ENCODE assay signal across 17 cellular contexts in the genomic region with DNA sequence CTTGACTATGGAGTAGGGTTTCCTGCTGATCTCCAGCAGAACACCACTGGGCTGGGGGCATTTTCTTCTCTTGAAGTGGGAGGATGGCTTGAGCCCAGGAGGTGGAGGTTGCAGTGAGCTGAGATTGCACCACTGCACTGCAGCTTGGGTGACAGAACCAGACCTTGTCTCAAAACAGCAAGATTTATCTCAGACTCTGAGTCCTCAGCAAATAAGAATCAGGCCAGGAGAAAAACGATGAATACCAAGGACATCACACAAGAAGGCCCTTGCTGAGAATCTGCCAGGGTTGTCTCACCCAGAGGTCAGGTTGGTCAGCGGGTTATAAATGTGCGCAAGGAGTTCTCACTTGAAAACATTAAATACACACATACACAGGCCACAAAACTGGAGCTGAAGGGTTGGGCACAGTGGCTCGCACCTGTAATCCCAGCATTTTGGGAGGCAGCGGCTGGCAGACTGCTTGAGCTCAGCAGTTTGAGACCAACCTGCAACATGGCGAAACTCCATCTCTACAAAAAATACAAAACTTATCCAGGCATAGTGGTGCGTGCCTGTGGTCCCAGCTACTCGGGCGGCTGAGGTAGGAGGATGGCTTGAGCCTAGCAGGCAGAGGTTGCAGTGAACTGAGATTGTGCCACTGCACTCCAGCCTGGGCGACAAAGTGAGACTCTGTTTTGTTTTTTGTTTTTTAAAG. TPM values are rescaled to one million over a fixed set of nuclear protein-coding genes. Genes with fewer than 3 reads are reported as not detected.
DNase-seq lines count a peak whose midpoint lies in the region; ATAC-seq and TF ChIP-seq lines count a peak whose summit lies in the region.
"Had no signal": no experiment of that assay in that cellular context is flagged by ENCODE, and none has a peak within 500 bp of the region (broad histone marks: within the 10 kb centered on the region; RNA-seq: fewer than 3 reads in every experiment).

No MANE protein-coding gene starts in this region.

- H3K27me3 ChIP-seq in IMR-90 (ENCODE audit: control insufficient read depth, insufficient read depth, low read length) (no peaks in the 10 kb centered on the region), adrenal gland (no peaks in the 10 kb centered on the region), left ventricle myocardium inferior (ENCODE audit: low read depth) (no peaks in the 10 kb centered on the region), rectal smooth muscle tissue (ENCODE audit: control insufficient read depth, insufficient read depth, low read length) (no peaks in the 10 kb centered on the region)
- H3K27me3 ChIP-seq: SJSA1 had no signal

- peaks cover 4 to 91% of the 10 kb centered on the region in 2 experiments; a peak in 3 of 4 replicates for H3K79me1 ChIP-seq in IMR-90 (ENCODE audit: low read depth in 1 of 2, low read length in 2 of 2)

- H4K20me1 ChIP-seq in IMR-90 (ENCODE audit: insufficient read depth, low read length): peaks cover 92% of the 10 kb centered on the region

- H4K91ac ChIP-seq in IMR-90 (ENCODE audit: insufficient read depth, low read depth, low read length): no peak overlapping the region

- TF ChIP-seq RAD21 in IMR-90 (IDR thresholded peaks at IDR 0.05; ENCODE audit: low read length): no peak

- no peaks in the 10 kb centered on the region for H3K36me3 Mint-ChIP-seq in naive thymus-derived CD8-positive, alpha-beta T cell

- H3K14ac ChIP-seq in IMR-90 (replicated peaks; ENCODE audit: low read depth, low read length): no peak overlapping the region

- H2BK15ac ChIP-seq in IMR-90 (ENCODE audit: low read depth, low read length): no peak overlapping the region

- no peak overlapping the region for H4K5ac ChIP-seq in IMR-90 (ENCODE audit: low read depth, low read length)

- no peak overlapping the region for H3K23ac ChIP-seq in IMR-90 (ENCODE audit: low read depth, low read length)

- intact Hi-C loops in IMR-90 (cut with micrococcal nuclease): no loop called here
- intact Hi-C loops in adrenal gland (cut with DNase I): no loop called here
- intact Hi-C loops in left ventricle myocardium inferior (cut with micrococcal nuclease): no loop called here

- CTCF ChIA-PET in IMR-90 (lab: Yijun Ruan, JAX): no interaction called here

- peaks cover 43% of the 10 kb centered on the region for H3K4me1 ChIP-seq in IMR-90 (ENCODE audit: control insufficient read depth, insufficient read depth, low read length)
- peaks cover 61 to 83% of the 10 kb centered on the region in 2 donors for H3K4me1 ChIP-seq in adrenal gland (replicated peaks in 1 of 2)
- H3K4me1 ChIP-seq in left ventricle myocardium inferior: peaks cover 93% of the 10 kb centered on the region
- H3K4me1 ChIP-seq in rectal smooth muscle tissue (ENCODE audit: control insufficient read depth, insufficient read depth, low read length): peaks cover 64% of the 10 kb centered on the region

- H4K8ac ChIP-seq in IMR-90 (ENCODE audit: low read depth in 2 of 2, low read length in 2 of 2): no peak overlapping the region; a peak in 1 of 4 replicates

- DNase-seq in IMR-90 (no peak), adrenal gland (peak in 5 of 7 donors; percentile 58 to 82 (median 72)), left ventricle myocardium inferior (no peak), NCI-H446 treated with DMSO at 0.1 percent for 48 hours (lab: John Stamatoyannopoulos, UW) (no peak), NCI-H524 treated with DMSO at 0.1 percent for 48 hours (lab: John Stamatoyannopoulos, UW) (no peak)
- no peak for DNase-seq in naive thymus-derived CD8-positive, alpha-beta T cell
- DNase-seq: CD4-positive, alpha-beta T cell; EL; GOT3; MM.1S; NCI-H1105; NCI-H1694 treated with DMSO at 0.1 percent for 48 hours; OCI-M1; RPMI8226 had no signal

- peak overlapping the region in 2 of 10 donors; percentile 44 to 62 for H3K27ac Mint-ChIP-seq in naive thymus-derived CD8-positive, alpha-beta T cell
- H3K27ac Mint-ChIP-seq: CD4-positive, alpha-beta T cell had no signal

- no peak for TF ChIP-seq POLR2A in IMR-90 (IDR thresholded peaks at IDR 0.05; ENCODE audit: low read depth, low read length)
- peak in 1 of 2 donors; percentile 20 for TF ChIP-seq POLR2A in adrenal gland (IDR thresholded peaks at IDR 0.05)

- POLR2A ChIA-PET in IMR-90 (lab: Charles Lee; ENCODE audit: unreplicated experiment): no interaction called here
- POLR2A ChIA-PET in naive thymus-derived CD8-positive, alpha-beta T cell (lab: Charles Lee): interaction anchor here (1.0 kb wide), 1 partner anchor 35 kb away, joined by 3 read pairs; the partner anchor contains the start of gene MFSD11

- dilution Hi-C loops in IMR-90 (cut with HindIII; ENCODE audit: low sequenced_read_pairs, unreplicated experiment): no loop called here

- no peak overlapping the region for H3K4me3 ChIP-seq in IMR-90 (ENCODE audit: insufficient read depth, low read depth, low read length)
- H3K4me3 ChIP-seq in adrenal gland: no peak overlapping the region
- H3K4me3 ChIP-seq in left ventricle myocardium inferior: no peak overlapping the region
- no peak overlapping the region for H3K4me3 ChIP-seq in rectal smooth muscle tissue (ENCODE audit: low read length)
- H3K4me3 ChIP-seq: SJSA1 had no signal

- H3K27ac ChIP-seq in IMR-90 (ENCODE audit: insufficient read depth, low read length) (no peak overlapping the region), adrenal gland (peak overlapping the region; percentile 67 to 99 (median 92)), left ventricle myocardium inferior (replicated peaks) (peak overlapping the region; percentile 98), rectal smooth muscle tissue (ENCODE audit: low read depth, low read length) (peak overlapping the region; percentile 40)
- H3K27ac ChIP-seq: SJSA1 had no signal

- peaks cover 0 to 4% (median 0%) of the 10 kb centered on the region in 4 donors for H3K4me1 Mint-ChIP-seq in naive thymus-derived CD8-positive, alpha-beta T cell

- H3K36me3 ChIP-seq in IMR-90 (ENCODE audit: control insufficient read depth, insufficient read depth, low read length) (peaks cover 2% of the 10 kb centered on the region), adrenal gland (replicated peaks in 1 of 2) (no peaks in the 10 kb centered on the region), left ventricle myocardium inferior (no peaks in the 10 kb centered on the region), rectal smooth muscle tissue (ENCODE audit: control insufficient read depth, insufficient read depth, low read length) (no peaks in the 10 kb centered on the region)

- no peak overlapping the region for H2BK5ac ChIP-seq in IMR-90 (ENCODE audit: low read depth, low read length, poor library complexity, severe bottlenecking)

- no peaks in the 10 kb centered on the region for H3K9me3 Mint-ChIP-seq in naive thymus-derived CD8-positive, alpha-beta T cell
- H3K9me3 Mint-ChIP-seq: CD4-positive, alpha-beta T cell had no signal

- no peak overlapping the region for H2AFZ ChIP-seq in IMR-90 (replicated peaks; ENCODE audit: low read length, poor library complexity)

- peaks cover 52% of the 10 kb centered on the region for H3K9me1 ChIP-seq in IMR-90 (ENCODE audit: insufficient read depth, low read length)

- H3K9ac ChIP-seq in IMR-90 (ENCODE audit: low read depth, low read length) (no peak overlapping the region), rectal smooth muscle tissue (ENCODE audit: low read length) (no peak overlapping the region)

- in situ Hi-C loops in IMR-90 (cut with MboI; ENCODE audit: low sequenced_read_pairs): no loop called here

- no peak overlapping the region for H2AK9ac ChIP-seq in IMR-90 (replicated peaks; ENCODE audit: low read depth, low read length, poor library complexity)

- H3K27me3 Mint-ChIP-seq in naive thymus-derived CD8-positive, alpha-beta T cell: no peaks in the 10 kb centered on the region
- H3K27me3 Mint-ChIP-seq: CD4-positive, alpha-beta T cell had no signal

- H2BK120ac ChIP-seq in IMR-90 (ENCODE audit: low read depth, low read length): no peak overlapping the region

- H3K9me3 ChIP-seq in IMR-90 (ENCODE audit: control insufficient read depth, insufficient read depth, low read length) (no peaks in the 10 kb centered on the region), adrenal gland (replicated peaks in 1 of 3) (no peaks in the 10 kb centered on the region), left ventricle myocardium inferior (replicated peaks) (no peaks in the 10 kb centered on the region)
- H3K9me3 ChIP-seq: SJSA1 had no signal

- TF ChIP-seq CTCF in IMR-90 (conservative IDR thresholded peaks at IDR 0.05; ENCODE audit: low read depth, low read length) (no peak), adrenal gland (IDR thresholded peaks at IDR 0.05) (no peak), left ventricle myocardium inferior (IDR thresholded peaks at IDR 0.05; ENCODE audit: borderline replicate concordance) (no peak)

- H3K56ac ChIP-seq in IMR-90 (ENCODE audit: extremely low read depth, insufficient read depth, low read length): no peak overlapping the region

- no peak overlapping the region for H3K4me3 Mint-ChIP-seq in naive thymus-derived CD8-positive, alpha-beta T cell
- H3K4me3 Mint-ChIP-seq: CD4-positive, alpha-beta T cell had no signal

- WGBS in IMR-90 (ENCODE audit: extremely low coverage in 2 of 2, insufficient read length in 1 of 2), 2 experiments: 100% methylated on average over 1 of the region's 10 CpGs; no CpG with 5 or more reads in 1 of the 2 experiments
- 43 to 53% (median 52%) methylated on average over 8 to 10 of the region's 10 CpGs for WGBS in adrenal gland, 4 donors

- H2AK5ac ChIP-seq in IMR-90 (ENCODE audit: low read depth, low read length): no peak overlapping the region; the same call in 1 of the 2 replicates

- ATAC-seq in IMR-90 (ENCODE audit: low read depth) (no peak), HG03342 (IDR thresholded peaks at IDR 0.05; ENCODE audit: unreplicated experiment) (no peak)
- no peak for ATAC-seq in naive thymus-derived CD8-positive, alpha-beta T cell

- BruUV-seq in IMR-90 (replicated peaks; lab: Mats Ljungman, UMichigan): no TSS peak

- no peak overlapping the region for H3K4me2 ChIP-seq in IMR-90 (ENCODE audit: low read depth, low read length)

- H2BK20ac ChIP-seq in IMR-90 (ENCODE audit: low read depth, low read length): no peak overlapping the region

- no peak overlapping the region for H3K18ac ChIP-seq in IMR-90 (ENCODE audit: low read depth, low read length)

- no peak overlapping the region for H3K4ac ChIP-seq in IMR-90 (ENCODE audit: low read depth, low read length)

RNA-seq across cellular contexts. Expression of gene MXRA7, which starts 7.7 kb away (rescaled TPM):
- 169 and 231 TPM in 2 replicates for total RNA-seq in IMR-90 (2012; rRNA removed)
- polyA plus RNA-seq in IMR-90 (2012; rRNA removed): 148 and 168 TPM in 2 replicates
- 104 and 544 TPM in 2 replicates for polyA plus RNA-seq in IMR-90 (2012; cell fraction: cytosol; rRNA removed)
- polyA plus RNA-seq in IMR-90 (2012; cell fraction: nucleus; rRNA removed; ENCODE audit: low replicate concordance): 20.0 and 91.8 TPM in 2 replicates
- total RNA-seq in adrenal gland: 100 to 1,000 TPM; 200 to 541 (median 356) TPM
- polyA plus RNA-seq in adrenal gland: 100 to 1,000 TPM in 2 of 3 donors, 10 to 100 TPM in 1; 81.5 to 573 (median 167) TPM
- total RNA-seq in left ventricle myocardium inferior: 411 TPM
- total RNA-seq in naive thymus-derived CD8-positive, alpha-beta T cell: 10 to 100 TPM; 13.9 to 16.3 TPM
- 10 to 100 TPM in 1 of 3 donors, 1 to 10 TPM in 2; 2.2 to 25.3 (median 5.4) TPM for polyA plus RNA-seq in naive thymus-derived CD8-positive, alpha-beta T cell

RNA-seq across cellular contexts. Expression of gene JMJD6, which starts 23.3 kb away (rescaled TPM):
- total RNA-seq in IMR-90 (2012; rRNA removed): 24.4 and 31.9 TPM in 2 replicates
- polyA plus RNA-seq in IMR-90 (2012; rRNA removed): 30.9 and 33.7 TPM in 2 replicates
- 23.6 and 45.5 TPM in 2 replicates for polyA plus RNA-seq in IMR-90 (2012; cell fraction: cytosol; rRNA removed)
- 69.5 and 77.5 TPM in 2 replicates for polyA plus RNA-seq in IMR-90 (2012; cell fraction: nucleus; rRNA removed; ENCODE audit: low replicate concordance)
- total RNA-seq in adrenal gland: 100 to 1,000 TPM in 1 of 8 donors, 10 to 100 TPM in 7; 23.5 to 105 (median 36.3) TPM
- polyA plus RNA-seq in adrenal gland: 10 to 100 TPM; 53.7 to 66.9 (median 58.8) TPM
- 65.2 TPM for total RNA-seq in left ventricle myocardium inferior
- 10 to 100 TPM; 36.6 to 37.8 TPM for total RNA-seq in naive thymus-derived CD8-positive, alpha-beta T cell
- polyA plus RNA-seq in naive thymus-derived CD8-positive, alpha-beta T cell: 10 to 100 TPM; 10.2 to 34.2 (median 14.4) TPM

RNA-seq across cellular contexts. Expression of gene METTL23, which starts 23.6 kb away (rescaled TPM):
- 18.8 and 19.7 TPM in 2 replicates for total RNA-seq in IMR-90 (2012; rRNA removed)
- 32.1 and 36.5 TPM in 2 replicates for polyA plus RNA-seq in IMR-90 (2012; rRNA removed)
- 21.1 and 22.1 TPM in 2 replicates for polyA plus RNA-seq in IMR-90 (2012; cell fraction: cytosol; rRNA removed)
- polyA plus RNA-seq in IMR-90 (2012; cell fraction: nucleus; rRNA removed; ENCODE audit: low replicate concordance): 19.5 and 49.1 TPM in 2 replicates
- total RNA-seq in adrenal gland: 10 to 100 TPM; 24.6 to 91.5 (median 37.7) TPM
- polyA plus RNA-seq in adrenal gland: 10 to 100 TPM; 48.0 to 84.9 (median 54.5) TPM
- 21.0 TPM for total RNA-seq in left ventricle myocardium inferior
- 10 to 100 TPM; 86.2 to 86.9 TPM for total RNA-seq in naive thymus-derived CD8-positive, alpha-beta T cell
- polyA plus RNA-seq in naive thymus-derived CD8-positive, alpha-beta T cell: 100 to 1,000 TPM; 140 to 154 (median 146) TPM

RNA-seq across cellular contexts. Expression of gene SRSF2, which starts 34.0 kb away (rescaled TPM):
- total RNA-seq in IMR-90 (2012; rRNA removed): 71.7 and 98.0 TPM in 2 replicates
- polyA plus RNA-seq in IMR-90 (2012; rRNA removed): 296 and 441 TPM in 2 replicates
- polyA plus RNA-seq in IMR-90 (2012; cell fraction: cytosol; rRNA removed): 200 and 504 TPM in 2 replicates
- polyA plus RNA-seq in IMR-90 (2012; cell fraction: nucleus; rRNA removed; ENCODE audit: low replicate concordance): 395 and 1,583 TPM in 2 replicates
- total RNA-seq in adrenal gland: 100 to 1,000 TPM; 115 to 242 (median 212) TPM
- polyA plus RNA-seq in adrenal gland: 100 to 1,000 TPM; 103 to 269 (median 151) TPM
- 78.5 TPM for total RNA-seq in left ventricle myocardium inferior
- total RNA-seq in naive thymus-derived CD8-positive, alpha-beta T cell: 100 to 1,000 TPM; 358 to 377 TPM
- polyA plus RNA-seq in naive thymus-derived CD8-positive, alpha-beta T cell: 100 to 1,000 TPM; 101 to 106 (median 105) TPM

RNA-seq across cellular contexts. Expression of gene MFSD11, which starts 34.8 kb away (rescaled TPM):
- total RNA-seq in IMR-90 (2012; rRNA removed) (16.1 and 16.4 TPM in 2 replicates), adrenal gland (10 to 100 TPM; 24.2 to 50.0 (median 31.8) TPM), left ventricle myocardium inferior (21.4 TPM)
- polyA plus RNA-seq in IMR-90 (2012; rRNA removed) (9.8 and 12.3 TPM in 2 replicates), adrenal gland (10 to 100 TPM in 2 of 3 donors, 1 to 10 TPM in 1; 9.4 to 20.4 (median 11.8) TPM)
- polyA plus RNA-seq in IMR-90 (2012; cell fraction: cytosol; rRNA removed): 7.3 and 11.1 TPM in 2 replicates
- polyA plus RNA-seq in IMR-90 (2012; cell fraction: nucleus; rRNA removed; ENCODE audit: low replicate concordance): 10.6 and 14.3 TPM in 2 replicates
- total RNA-seq in naive thymus-derived CD8-positive, alpha-beta T cell: 10 to 100 TPM; 28.2 to 30.4 TPM
- 10 to 100 TPM; 18.1 to 23.6 (median 18.9) TPM for polyA plus RNA-seq in naive thymus-derived CD8-positive, alpha-beta T cell

Comparison
In these comparisons a context has a peak if more than half of its experiments do, and no peak if none do; other contexts are left out.
1. DNase-seq: peak in adrenal gland (5 of 7); none in IMR-90 (single experiment), left ventricle myocardium inferior (single experiment), NCI-H446 treated with DMSO at 0.1 percent for 48 hours (single experiment), NCI-H524 treated with DMSO at 0.1 percent for 48 hours (single experiment) and naive thymus-derived CD8-positive, alpha-beta T cell (0 of 10).